9 cellular contexts compared by ENCODE assay signal in the genomic region with DNA sequence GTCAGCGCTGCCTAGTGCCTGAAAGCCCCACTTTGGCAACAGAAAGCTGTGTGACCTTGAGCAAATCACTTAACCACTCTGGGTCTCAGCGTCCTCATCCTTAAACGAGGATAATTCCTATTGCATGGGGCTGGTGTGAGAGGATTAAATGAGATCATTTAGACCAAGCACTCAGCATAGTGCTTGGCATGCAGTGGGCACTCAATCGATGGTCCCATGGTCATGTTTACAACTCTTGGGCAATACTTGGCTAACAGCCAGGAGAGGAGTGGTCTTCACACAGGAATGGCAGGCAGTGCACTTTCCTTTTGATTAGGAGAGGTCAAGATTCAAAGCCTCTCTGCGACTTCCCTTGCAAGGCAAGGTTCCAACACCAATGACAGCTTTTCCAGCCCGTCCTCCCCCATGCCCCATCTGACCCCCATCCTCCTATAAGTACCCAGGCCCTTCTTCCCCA. TPM values are rescaled to one million over a fixed set of nuclear protein-coding genes. Genes with fewer than 3 reads are reported as not detected.
A peak's percentile ranks its signal among the peaks of the same experiment; 100 is the strongest.
DNase-seq lines count a peak whose midpoint lies in the region; ATAC-seq, FAIRE-seq and TF ChIP-seq lines count a peak whose summit lies in the region.
"Had no signal": no experiment of that assay in that cellular context is flagged by ENCODE, and none has a peak within 500 bp of the region (broad histone marks: within the 10 kb centered on the region; RNA-seq: fewer than 3 reads in every experiment).

No MANE protein-coding gene starts in this region.

- peaks cover 80% of the 10 kb centered on the region for H4K20me1 ChIP-seq in astrocyte (ENCODE audit: insufficient read depth, low read length)

- H3K27me3 ChIP-seq in astrocyte (ENCODE audit: insufficient read depth, low read length) (no peaks in the 10 kb centered on the region), kidney epithelial cell (ENCODE audit: control insufficient read depth, insufficient read depth, low read length) (no peaks in the 10 kb centered on the region)

- H3K4me2 ChIP-seq in astrocyte (ENCODE audit: low read length): peak overlapping the region; percentile 99

- H3K9me3 ChIP-seq in astrocyte (ENCODE audit: insufficient read depth, low read depth, low read length): no peaks in the 10 kb centered on the region

- H3K4me3 ChIP-seq in astrocyte (ENCODE audit: insufficient read depth, low read depth, low read length) (peak overlapping the region; percentile 59), kidney epithelial cell (ENCODE audit: low read depth, low read length) (peak overlapping the region; percentile 36)

- peak overlapping the region; percentile 89 for H3K27ac ChIP-seq in astrocyte (ENCODE audit: low read depth, low read length)

- no peaks in the 10 kb centered on the region for H3K27me3 Mint-ChIP-seq in activated T-cell treated with anti-CD3 and anti-CD28 coated beads, Interleukin-2, amount 50 U/mL, for 4 hours (ENCODE audit: low read depth)
- no peaks in the 10 kb centered on the region for H3K27me3 Mint-ChIP-seq in astrocyte (ENCODE audit: low read depth, unreplicated experiment)
- no peaks in the 10 kb centered on the region for H3K27me3 Mint-ChIP-seq in type B pancreatic cell

- FAIRE-seq in astrocyte (lab: Jason Lieb, UNC): no peak
- FAIRE-seq: TTC549 had no signal

- H3K27ac Mint-ChIP-seq in astrocyte (ENCODE audit: unreplicated experiment) (peak overlapping the region; percentile 84), type B pancreatic cell (peak overlapping the region; percentile 71)

- H3K36me3 ChIP-seq in astrocyte (ENCODE audit: insufficient read depth, low read length): peaks cover 22% of the 10 kb centered on the region
- peaks cover 9% of the 10 kb centered on the region for H3K36me3 ChIP-seq in kidney epithelial cell (ENCODE audit: control insufficient read depth, insufficient read depth, low read length)

- H3K4me1 ChIP-seq in astrocyte (ENCODE audit: insufficient read depth, low read length): peaks cover 44% of the 10 kb centered on the region

- H3K9ac ChIP-seq in astrocyte (ENCODE audit: low read length): peak overlapping the region; percentile 87

- no peak for TF ChIP-seq CTCF in astrocyte (IDR thresholded peaks at IDR 0.05; ENCODE audit: insufficient read depth, low read depth, low read length)
- TF ChIP-seq CTCF in kidney epithelial cell (IDR thresholded peaks at IDR 0.05; ENCODE audit: insufficient read depth, low read length, poor library complexity, severe bottlenecking): no peak
- no peak for TF ChIP-seq CTCF in type B pancreatic cell (conservative IDR thresholded peaks at IDR 0.05)

- DNase-seq in activated T-cell treated with anti-CD3 and anti-CD28 coated beads, Interleukin-2, amount 50 U/mL, for 4 hours: no peak
- no peak for DNase-seq in activated T-cell treated with anti-CD3 and anti-CD28 coated beads, Interleukin-2, amount 50 U/mL, for 48 hours
- DNase-seq in astrocyte (ENCODE audit: low read depth): no peak
- DNase-seq in kidney epithelial cell (ENCODE audit: low read depth): no peak
- no peak for DNase-seq in type B pancreatic cell (ENCODE audit: extremely low spot score, unreplicated experiment)
- DNase-seq in AML-193 (lab: John Stamatoyannopoulos, UW): no peak

- peaks cover 13% of the 10 kb centered on the region for H3K4me1 Mint-ChIP-seq in activated T-cell treated with anti-CD3 and anti-CD28 coated beads, Interleukin-2, amount 50 U/mL, for 4 hours (ENCODE audit: low read depth)
- peaks cover 47% of the 10 kb centered on the region for H3K4me1 Mint-ChIP-seq in astrocyte (ENCODE audit: low read depth, unreplicated experiment)
- peaks cover 41% of the 10 kb centered on the region for H3K4me1 Mint-ChIP-seq in type B pancreatic cell (ENCODE audit: unreplicated experiment)

- peak overlapping the region; percentile 29 for H3K4me3 Mint-ChIP-seq in activated T-cell treated with anti-CD3 and anti-CD28 coated beads, Interleukin-2, amount 50 U/mL, for 4 hours
- H3K4me3 Mint-ChIP-seq in astrocyte (ENCODE audit: unreplicated experiment) (peak overlapping the region; percentile 74), type B pancreatic cell (peak overlapping the region; percentile 81)

- H2AFZ ChIP-seq in astrocyte (ENCODE audit: low read depth, low read length): peak overlapping the region; percentile 27

- ATAC-seq in activated T-cell treated with anti-CD3 and anti-CD28 coated beads, Interleukin-2, amount 50 U/mL, for 4 hours: no peak
- ATAC-seq in HG03442 (IDR thresholded peaks at IDR 0.05; ENCODE audit: unreplicated experiment) (no peak), HG03521 (IDR thresholded peaks at IDR 0.05; ENCODE audit: unreplicated experiment) (no peak)

- peaks cover 14% of the 10 kb centered on the region for H3K36me3 Mint-ChIP-seq in activated T-cell treated with anti-CD3 and anti-CD28 coated beads, Interleukin-2, amount 50 U/mL, for 4 hours (ENCODE audit: insufficient read depth)
- H3K36me3 Mint-ChIP-seq in astrocyte (ENCODE audit: low read depth, unreplicated experiment) (peaks cover 40% of the 10 kb centered on the region), type B pancreatic cell (peaks cover 37% of the 10 kb centered on the region)

- no peaks in the 10 kb centered on the region for H3K9me3 Mint-ChIP-seq in activated T-cell treated with anti-CD3 and anti-CD28 coated beads, Interleukin-2, amount 50 U/mL, for 4 hours
- H3K9me3 Mint-ChIP-seq in astrocyte (ENCODE audit: unreplicated experiment) (no peaks in the 10 kb centered on the region), type B pancreatic cell (no peaks in the 10 kb centered on the region)

- peaks cover 76% of the 10 kb centered on the region for H3K79me2 ChIP-seq in astrocyte (ENCODE audit: insufficient read depth, low read length)

RNA-seq across cellular contexts. Expression of a gene that starts 14.1 kb away (rescaled TPM):
- 10 to 100 TPM; 27.2 to 34.3 (median 30.7) TPM for total RNA-seq in activated T-cell treated with anti-CD3 and anti-CD28 coated beads, Interleukin-2, amount 50 U/mL, for 4 hours
- total RNA-seq in astrocyte: 149 and 161 TPM in 2 replicates
- 91.1 and 93.2 TPM in 2 replicates for total RNA-seq in kidney epithelial cell
- 122 and 166 TPM in 2 replicates for total RNA-seq in type B pancreatic cell (ENCODE audit: low replicate concordance)

RNA-seq across cellular contexts. Expression of a gene that starts 25.0 kb away (rescaled TPM):
- total RNA-seq in activated T-cell treated with anti-CD3 and anti-CD28 coated beads, Interleukin-2, amount 50 U/mL, for 4 hours: 100 to 1,000 TPM; 287 to 317 (median 302) TPM
- 76.9 and 79.5 TPM in 2 replicates for total RNA-seq in astrocyte
- total RNA-seq in kidney epithelial cell: 129 and 156 TPM in 2 replicates
- 108 and 164 TPM in 2 replicates for total RNA-seq in type B pancreatic cell (ENCODE audit: low replicate concordance)

RNA-seq across cellular contexts. Expression of a gene that starts 27.5 kb away (rescaled TPM):
- not detected for total RNA-seq in activated T-cell treated with anti-CD3 and anti-CD28 coated beads, Interleukin-2, amount 50 U/mL, for 4 hours
- total RNA-seq in astrocyte: not detected in 2 replicates
- not detected in 2 replicates for total RNA-seq in kidney epithelial cell
- total RNA-seq in type B pancreatic cell (ENCODE audit: low replicate concordance): 0.52 and 4.0 TPM in 2 replicates

Comparison
In these comparisons a context has a peak if more than half of its experiments do, and no peak if none do; other contexts are left out.
1. H3K4me3 Mint-ChIP-seq: peak in every context shown above with its lines; median percentile 81 in type B pancreatic cell; 74 in astrocyte; 29 in activated T-cell treated with anti-CD3 and anti-CD28 coated beads, Interleukin-2, amount 50 U/mL, for 4 hours.